15 cellular contexts compared by ENCODE assay signal in the genomic region with DNA sequence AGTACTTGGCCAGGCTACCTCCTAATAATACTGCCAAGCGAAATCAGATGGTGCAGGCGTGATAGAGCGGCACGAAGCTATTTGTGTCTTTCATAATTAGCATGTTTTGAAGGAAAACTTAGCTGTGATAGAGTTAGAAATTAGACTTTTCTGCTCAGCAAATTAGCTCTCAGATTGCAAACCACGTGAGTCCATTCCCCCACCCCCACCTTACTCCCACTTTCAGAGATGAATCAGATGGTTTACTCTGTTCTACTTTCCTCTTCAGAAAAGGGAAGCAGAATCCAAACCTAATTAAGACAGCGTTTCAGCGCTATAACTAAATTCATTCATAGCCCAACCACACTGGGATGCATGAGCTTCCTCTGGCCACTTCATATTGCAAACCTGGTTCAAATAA.
DNase-seq lines count a peak whose midpoint lies in the region; ATAC-seq and TF ChIP-seq lines count a peak whose summit lies in the region.
"Had no signal": no experiment of that assay in that cellular context is flagged by ENCODE, and none has a peak within 500 bp of the region (broad histone marks: within the 10 kb centered on the region; RNA-seq: fewer than 3 reads in every experiment).

No MANE protein-coding gene starts in this region.

- no peak for TF ChIP-seq POLR2A in prostate gland (IDR thresholded peaks at IDR 0.05)

- no peak overlapping the region for H3K27ac ChIP-seq in prostate gland
- H3K27ac ChIP-seq in left ventricle myocardium inferior (replicated peaks): no peak overlapping the region
- H3K27ac ChIP-seq: transverse colon had no signal

- no peak overlapping the region for H3K4me3 Mint-ChIP-seq in natural killer cell treated with Interleukin-12 subunit alpha and Interleukin-12 subunit beta and Interleukin-15 and Interleukin-18, amount 100 ng/mL, for 72 hours
- H3K4me3 Mint-ChIP-seq: activated CD8-positive, alpha-beta memory T cell treated with anti-CD3 and anti-CD28 coated beads, Interleukin-2, amount 10 ng/mL, durations not matched to agents 7 days and 5 days; memory B cell had no signal

- no peaks in the 10 kb centered on the region for H3K9me3 Mint-ChIP-seq in natural killer cell treated with Interleukin-12 subunit alpha and Interleukin-12 subunit beta and Interleukin-15 and Interleukin-18, amount 100 ng/mL, for 72 hours

- peaks cover 43 to 46% of the 10 kb centered on the region in 2 donors for H3K4me1 Mint-ChIP-seq in natural killer cell treated with Interleukin-12 subunit alpha and Interleukin-12 subunit beta and Interleukin-15 and Interleukin-18, amount 100 ng/mL, for 72 hours (ENCODE audit: low read depth in 2 of 2)

- H3K27me3 Mint-ChIP-seq in natural killer cell treated with Interleukin-12 subunit alpha and Interleukin-12 subunit beta and Interleukin-15 and Interleukin-18, amount 100 ng/mL, for 72 hours: no peaks in the 10 kb centered on the region
- H3K27me3 Mint-ChIP-seq: activated CD8-positive, alpha-beta memory T cell treated with anti-CD3 and anti-CD28 coated beads, Interleukin-2, amount 10 ng/mL, durations not matched to agents 7 days and 5 days had no signal

- H3K9me3 ChIP-seq in prostate gland (no peaks in the 10 kb centered on the region), left ventricle myocardium inferior (replicated peaks) (no peaks in the 10 kb centered on the region)
- H3K9me3 ChIP-seq: transverse colon had no signal

- ATAC-seq in GM19025 (IDR thresholded peaks at IDR 0.05; ENCODE audit: low read depth, unreplicated experiment) (peak; percentile 41), HG02759 (IDR thresholded peaks at IDR 0.05; ENCODE audit: unreplicated experiment) (peak; percentile 48)
- no peak for ATAC-seq in natural killer cell treated with Interleukin-12 subunit alpha and Interleukin-12 subunit beta and Interleukin-15 and Interleukin-18, amount 100 ng/mL, for 72 hours
- ATAC-seq: activated CD8-positive, alpha-beta memory T cell treated with anti-CD3 and anti-CD28 coated beads, Interleukin-2, amount 10 ng/mL, durations not matched to agents 7 days and 5 days had no signal

- 87% methylated on average over 7 of the region's 7 CpGs for WGBS in prostate gland

- TF ChIP-seq CTCF in prostate gland (IDR thresholded peaks at IDR 0.05) (no peak), left ventricle myocardium inferior (IDR thresholded peaks at IDR 0.05; ENCODE audit: borderline replicate concordance) (no peak)

- H3K36me3 ChIP-seq in prostate gland (no peaks in the 10 kb centered on the region), left ventricle myocardium inferior (no peaks in the 10 kb centered on the region)
- H3K36me3 ChIP-seq: transverse colon had no signal

- H3K4me3 ChIP-seq in prostate gland: no peak overlapping the region
- no peak overlapping the region for H3K4me3 ChIP-seq in left ventricle myocardium inferior
- H3K4me3 ChIP-seq: dorsolateral prefrontal cortex, transverse colon had no signal

- H3K27me3 ChIP-seq in prostate gland (replicated peaks; ENCODE audit: insufficient read depth) (no peaks in the 10 kb centered on the region), left ventricle myocardium inferior (ENCODE audit: low read depth) (no peaks in the 10 kb centered on the region)
- H3K27me3 ChIP-seq: dorsolateral prefrontal cortex, transverse colon had no signal

- DNase-seq in NOMO-1 (lab: John Stamatoyannopoulos, UW; ENCODE audit: unreplicated experiment in 2 of 2) (peak; percentile 40 to 74), prostate gland (ENCODE audit: low spot score) (no peak), left ventricle myocardium inferior (no peak), NCI-H82 (lab: John Stamatoyannopoulos, UW) (no peak)
- peak; percentile 6 for DNase-seq in natural killer cell treated with Interleukin-12 subunit alpha and Interleukin-12 subunit beta and Interleukin-15 and Interleukin-18, amount 100 ng/mL, for 72 hours (ENCODE audit: low spot score)
- DNase-seq: activated CD8-positive, alpha-beta memory T cell treated with anti-CD3 and anti-CD28 coated beads, Interleukin-2, amount 10 ng/mL, durations not matched to agents 7 days and 5 days; DMS 273 treated with DMSO at 0.1 percent for 48 hours; KG1; NCI-H510A treated with DMSO at 0.1 percent for 48 hours; T-helper 1 cell; transverse colon had no signal

- intact Hi-C loops in prostate gland (cut with DNase I): no loop called here
- intact Hi-C loops in left ventricle myocardium inferior (cut with micrococcal nuclease): no loop called here

- peak overlapping the region in 1 of 2 donors; percentile 36 for H3K27ac Mint-ChIP-seq in natural killer cell treated with Interleukin-12 subunit alpha and Interleukin-12 subunit beta and Interleukin-15 and Interleukin-18, amount 100 ng/mL, for 72 hours
- H3K27ac Mint-ChIP-seq: activated CD8-positive, alpha-beta memory T cell treated with anti-CD3 and anti-CD28 coated beads, Interleukin-2, amount 10 ng/mL, durations not matched to agents 7 days and 5 days; memory B cell had no signal

- H3K4me1 ChIP-seq in prostate gland (replicated peaks): no peaks in the 10 kb centered on the region
- H3K4me1 ChIP-seq in left ventricle myocardium inferior: peaks cover 58% of the 10 kb centered on the region

- H3K36me3 Mint-ChIP-seq in natural killer cell treated with Interleukin-12 subunit alpha and Interleukin-12 subunit beta and Interleukin-15 and Interleukin-18, amount 100 ng/mL, for 72 hours: no peaks in the 10 kb centered on the region
- H3K36me3 Mint-ChIP-seq: activated CD8-positive, alpha-beta memory T cell treated with anti-CD3 and anti-CD28 coated beads, Interleukin-2, amount 10 ng/mL, durations not matched to agents 7 days and 5 days; memory B cell had no signal

Comparison
In these comparisons a context has a peak if more than half of its experiments do, and no peak if none do; other contexts are left out.
1. ATAC-seq: peak in GM19025 (single experiment) and HG02759 (single experiment); none in natural killer cell treated with Interleukin-12 subunit alpha and Interleukin-12 subunit beta and Interleukin-15 and Interleukin-18, amount 100 ng/mL, for 72 hours (0 of 2).
2. DNase-seq: peak in NOMO-1 (2 of 2) and natural killer cell treated with Interleukin-12 subunit alpha and Interleukin-12 subunit beta and Interleukin-15 and Interleukin-18, amount 100 ng/mL, for 72 hours (single experiment); none in prostate gland (single experiment), left ventricle myocardium inferior (single experiment) and NCI-H82 (single experiment).